Comparison of ENCODE assay signal across 38 cellular contexts in genomic region chr1:201072922-201073321, GRCh38. TPM values are rescaled to one million over a fixed set of nuclear protein-coding genes. Genes with fewer than 3 reads are reported as not detected.
"Had no signal": no experiment of that assay in that cellular context is flagged by ENCODE, and none has a peak within 500 bp of the region (broad histone marks: within the 10 kb centered on the region; RNA-seq: fewer than 3 reads in every experiment).

No MANE protein-coding gene starts in this region.

- H3K4me1 Mint-ChIP-seq: stimulated activated naive CD8-positive, alpha-beta T cell treated with anti-CD3 and anti-CD28 coated beads, Interleukin-15, amount 100 ng/mL, for 72 hours had no signal

- H3K9me3 Mint-ChIP-seq: central memory CD8-positive, alpha-beta T cell; dendritic cell treated with granulocyte-macrophage colony-stimulating factor and Interleukin-4, amounts not matched to agents 40 ng/mL and 50 ng/mL, for 4 days; endodermal cell; naive thymus-derived CD8-positive, alpha-beta T cell; nephron progenitor cell; stimulated activated naive CD8-positive, alpha-beta T cell treated with anti-CD3 and anti-CD28 coated beads, Interleukin-15, amount 100 ng/mL, for 72 hours had no signal

- H3K4me3 ChIP-seq: colonic mucosa, gastrocnemius medialis, hepatocyte, pancreas, smooth muscle cell, suprapubic skin, thyroid gland had no signal

- H3K36me3 ChIP-seq: colonic mucosa, neutrophil, pancreas, suprapubic skin, thyroid gland had no signal

- H3K36me3 Mint-ChIP-seq: naive thymus-derived CD8-positive, alpha-beta T cell had no signal

- H3K4me3 Mint-ChIP-seq: central memory CD8-positive, alpha-beta T cell; dendritic cell treated with granulocyte-macrophage colony-stimulating factor and Interleukin-4, amounts not matched to agents 40 ng/mL and 50 ng/mL, for 4 days; endodermal cell; naive thymus-derived CD8-positive, alpha-beta T cell; nephron progenitor cell; stimulated activated naive CD8-positive, alpha-beta T cell treated with anti-CD3 and anti-CD28 coated beads, Interleukin-15, amount 100 ng/mL, for 72 hours had no signal

- H3K9me3 ChIP-seq: colonic mucosa, gastrocnemius medialis, neutrophil, pancreas, suprapubic skin, thyroid gland had no signal

- DNase-seq: colonic mucosa; effector CD8-positive, alpha-beta T cell; endodermal cell; foreskin fibroblast; gastrocnemius medialis; head of caudate nucleus; left cardiac atrium; mesenchymal stem cell; midbrain; nephron progenitor cell; stimulated activated CD4-positive, alpha-beta T cell treated with anti-CD3 and anti-CD28 coated beads, Interleukin-12 subunit alpha, Interleukin-12 subunit beta, amount 100 ng/mL, for 4 hours; stimulated activated CD4-positive, alpha-beta T cell treated with anti-CD3 and anti-CD28 coated beads, Interleukin-1b, Interleukin-23, amount 100 ng/mL, for 48 hours; stimulated activated CD4-positive, alpha-beta T cell treated with anti-CD3 and anti-CD28 coated beads, Interleukin-4, amount 100 ng/mL, for 1 hour; stimulated activated CD8-positive, alpha-beta memory T cell treated with anti-CD3 and anti-CD28 coated beads, Interleukin-4, amount 100 ng/mL, for 48 hours; stimulated activated naive CD4-positive, alpha-beta T cell; stimulated activated naive CD8-positive, alpha-beta T cell treated with anti-CD3 and anti-CD28 coated beads, Interleukin-15, amount 100 ng/mL, for 72 hours; thyroid gland; trophoblast cell had no signal

- H3K4me1 ChIP-seq: colonic mucosa, gastrocnemius medialis, pancreas, suprapubic skin, thyroid gland had no signal

- H3K27ac ChIP-seq: colonic mucosa, epithelial cell of prostate, hepatocyte, neutrophil, pancreas, suprapubic skin, thyroid gland had no signal

- H3K27me3 ChIP-seq: colonic mucosa, gastrocnemius medialis, hepatocyte, neutrophil, pancreas, suprapubic skin, thyroid gland had no signal

- H3K27me3 Mint-ChIP-seq: dendritic cell treated with granulocyte-macrophage colony-stimulating factor and Interleukin-4, amounts not matched to agents 40 ng/mL and 50 ng/mL, for 4 days; naive thymus-derived CD8-positive, alpha-beta T cell; stimulated activated naive CD8-positive, alpha-beta T cell treated with anti-CD3 and anti-CD28 coated beads, Interleukin-15, amount 100 ng/mL, for 72 hours had no signal

- H3K27ac Mint-ChIP-seq: dendritic cell treated with granulocyte-macrophage colony-stimulating factor and Interleukin-4, amounts not matched to agents 40 ng/mL and 50 ng/mL, for 4 days; endodermal cell; naive thymus-derived CD8-positive, alpha-beta T cell; nephron progenitor cell; progenitor cell of endocrine pancreas had no signal

- ATAC-seq: naive thymus-derived CD8-positive, alpha-beta T cell; pancreas; sciatic nerve; stimulated activated naive CD8-positive, alpha-beta T cell treated with anti-CD3 and anti-CD28 coated beads, Interleukin-15, amount 100 ng/mL, for 72 hours had no signal

RNA-seq across cellular contexts. Expression of gene CACNA1S, which starts 39.3 kb away (rescaled TPM):
- total RNA-seq: colonic mucosa; esophagus mucosa; glomerular endothelial cell; hepatocyte; kidney epithelial cell; left cardiac atrium; lung microvascular endothelial cell; mucosa of gallbladder; naive thymus-derived CD8-positive, alpha-beta T cell; omental fat pad; pancreas; sciatic nerve; smooth muscle cell; suprapubic skin; thyroid gland; ureter had no signal
- polyA plus RNA-seq: hepatocyte; naive thymus-derived CD8-positive, alpha-beta T cell; smooth muscle cell had no signal

RNA-seq across cellular contexts. Expression of gene ASCL5, which starts 54.1 kb away (rescaled TPM):
- total RNA-seq: chondrocyte, colonic mucosa, esophagus mucosa, gastrocnemius medialis, glomerular endothelial cell, hepatocyte, kidney epithelial cell, left cardiac atrium, lower leg skin, lung microvascular endothelial cell, omental fat pad, sciatic nerve, smooth muscle cell, suprapubic skin, thyroid gland, ureter had no signal
- polyA plus RNA-seq: hepatocyte, smooth muscle cell had no signal
